8 cellular contexts compared by ENCODE assay signal in the genomic region with DNA sequence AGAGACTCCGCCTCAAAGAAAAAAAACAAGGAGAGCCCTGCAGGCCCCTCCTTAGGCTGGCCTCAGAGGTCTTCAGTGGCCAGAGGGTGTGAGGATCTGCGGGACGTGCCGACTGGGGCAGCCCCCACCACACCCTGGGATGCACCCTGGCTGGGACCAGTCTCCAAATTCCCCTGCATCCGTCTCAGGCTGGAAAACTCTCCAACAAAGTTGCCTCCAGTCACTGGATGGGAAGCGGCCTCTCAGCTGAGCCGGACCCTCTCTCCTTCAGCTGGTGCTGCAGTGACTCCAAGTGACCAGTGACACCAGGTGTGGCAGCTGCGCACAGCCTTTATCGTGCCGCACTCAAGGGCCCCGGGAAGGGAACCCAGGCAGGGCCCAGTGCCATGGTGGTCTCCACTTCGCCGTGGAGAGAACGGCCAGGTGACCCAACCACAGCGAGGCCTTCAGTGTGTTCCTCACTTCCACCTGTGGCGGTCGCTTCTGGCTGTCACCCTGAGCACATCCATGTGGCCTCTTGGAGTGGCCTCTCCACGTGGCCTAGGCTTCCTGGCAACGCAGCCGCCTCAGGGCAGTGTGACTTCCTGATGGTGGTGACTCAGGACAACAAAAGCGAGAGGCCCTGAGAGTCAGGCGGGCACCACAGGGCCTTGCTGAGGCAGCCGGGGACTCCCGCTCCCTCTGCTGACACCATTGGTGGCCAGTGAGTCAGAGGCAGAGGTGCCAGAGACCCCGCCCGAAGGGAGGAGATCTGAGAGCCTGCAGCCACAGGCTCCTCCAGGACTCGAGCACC. TPM values are rescaled to one million over a fixed set of nuclear protein-coding genes. Genes with fewer than 3 reads are reported as not detected.
A peak's percentile ranks its signal among the peaks of the same experiment; 100 is the strongest.
DNase-seq lines count a peak whose midpoint lies in the region; ATAC-seq and TF ChIP-seq lines count a peak whose summit lies in the region.

No MANE protein-coding gene starts in this region.

- H3K9me2 ChIP-seq in PC-3 (replicated peaks; ENCODE audit: low read length): no peaks in the 10 kb centered on the region

- no peaks in the 10 kb centered on the region for H3F3A ChIP-seq in PC-3 (ENCODE audit: low read length, unreplicated experiment)

- H3K27ac Mint-ChIP-seq in CD8-positive, alpha-beta T cell: no peak overlapping the region
- no peak overlapping the region for H3K27ac Mint-ChIP-seq in endothelial cell (ENCODE audit: unreplicated experiment)

- peak; percentile 57 for ATAC-seq in CD8-positive, alpha-beta T cell
- peak; percentile 98 for ATAC-seq in PC-3

- H2AFZ ChIP-seq in PC-3 (ENCODE audit: low read length): 0 out of 2 replicates have a peak overlapping the region, but pooled peaks have one; percentile 41

- no peak overlapping the region for H3K4me3 Mint-ChIP-seq in CD8-positive, alpha-beta T cell
- H3K4me3 Mint-ChIP-seq in endothelial cell (ENCODE audit: unreplicated experiment): no peak overlapping the region

- H3K9me3 Mint-ChIP-seq in CD8-positive, alpha-beta T cell: no peaks in the 10 kb centered on the region
- H3K9me3 Mint-ChIP-seq in endothelial cell (ENCODE audit: unreplicated experiment): no peaks in the 10 kb centered on the region

- H3K27me3 Mint-ChIP-seq in CD8-positive, alpha-beta T cell (ENCODE audit: low read depth): no peaks in the 10 kb centered on the region
- H3K27me3 Mint-ChIP-seq in endothelial cell (ENCODE audit: unreplicated experiment): peaks cover 2% of the 10 kb centered on the region

- H3K36me3 Mint-ChIP-seq in CD8-positive, alpha-beta T cell: peaks cover 15% of the 10 kb centered on the region
- H3K36me3 Mint-ChIP-seq in endothelial cell (ENCODE audit: low read depth, unreplicated experiment): no peaks in the 10 kb centered on the region

- no peaks in the 10 kb centered on the region for H3K36me3 ChIP-seq in CD8-positive, alpha-beta T cell (ENCODE audit: insufficient read depth, low read length)
- no peaks in the 10 kb centered on the region for H3K36me3 ChIP-seq in PC-3 (ENCODE audit: low read depth, low read length)

- H3K4me3 ChIP-seq in CD8-positive, alpha-beta T cell (ENCODE audit: low read depth, low read length): no peak overlapping the region
- no peak overlapping the region for H3K4me3 ChIP-seq in PC-3 (ENCODE audit: low read length)

- no TSS peak for BruUV-seq in PC-3 (replicated peaks; lab: Mats Ljungman, UMichigan)

- no peaks in the 10 kb centered on the region for H4K20me1 ChIP-seq in PC-3 (ENCODE audit: low read length)

- CTCF ChIA-PET in CD8-positive, alpha-beta T cell (lab: Charles Lee): interaction anchor here (1.5 kb wide), 1 partner anchor 61 kb away, joined by 3 read pairs; no protein-coding TSS in a partner anchor
- CTCF ChIA-PET in PC-3 (lab: Charles Lee): no interaction called here

- H3K27me3 ChIP-seq in CD8-positive, alpha-beta T cell (ENCODE audit: insufficient read depth, low read length): no peaks in the 10 kb centered on the region
- no peaks in the 10 kb centered on the region for H3K27me3 ChIP-seq in PC-3 (ENCODE audit: low read length)

- H3K9ac ChIP-seq in PC-3 (ENCODE audit: low read length): peak overlapping the region; percentile 35

- H3K79me2 ChIP-seq in PC-3 (ENCODE audit: low read length): no peaks in the 10 kb centered on the region

- no peak for TF ChIP-seq CTCF in CD8-positive, alpha-beta T cell (IDR thresholded peaks at IDR 0.05)
- TF ChIP-seq CTCF in PC-3 (conservative IDR thresholded peaks at IDR 0.05; ENCODE audit: low read depth, low read length): no peak
- TF ChIP-seq CTCF in endothelial cell (IDR thresholded peaks at IDR 0.05; ENCODE audit: unreplicated experiment): no peak

- intact Hi-C loops in CD8-positive, alpha-beta T cell (cut with DNase I, micrococcal nuclease): no loop called here
- intact Hi-C loops in PC-3 (cut with micrococcal nuclease): loop anchor here (2.0 kb wide), 1 partner anchor 26 kb away; no protein-coding TSS in a partner anchor

- H3K27ac ChIP-seq in CD8-positive, alpha-beta T cell (ENCODE audit: low read depth, low read length): no peak overlapping the region
- H3K27ac ChIP-seq in PC-3 (ENCODE audit: low read length): peak overlapping the region; percentile 75

- peak in 2 of 7 experiments; percentile 8 to 26 for DNase-seq in CD8-positive, alpha-beta T cell
- DNase-seq in PC-3: peak; percentile 95
- peak; percentile 93 for DNase-seq in astrocyte of the hippocampus (ENCODE audit: low read depth, low spot score)
- DNase-seq in myocyte (ENCODE audit: low read depth): peak; percentile 94
- DNase-seq in COR-L47 (lab: John Stamatoyannopoulos, UW): no peak
- no peak for DNase-seq in NCI-H69 (lab: John Stamatoyannopoulos, UW)
- no peak for DNase-seq in endothelial cell (ENCODE audit: low spot score)
- DNase-seq in NCI-H748 (lab: John Stamatoyannopoulos, UW; ENCODE audit: unreplicated experiment): no peak

- no peaks in the 10 kb centered on the region for H3K4me1 Mint-ChIP-seq in CD8-positive, alpha-beta T cell (ENCODE audit: low read depth)
- H3K4me1 Mint-ChIP-seq in endothelial cell (ENCODE audit: unreplicated experiment): no peaks in the 10 kb centered on the region

- peak overlapping the region; percentile 64 for H3K4me2 ChIP-seq in PC-3 (ENCODE audit: low read length)

- H3K4me1 ChIP-seq in CD8-positive, alpha-beta T cell (ENCODE audit: insufficient read depth, low read length): no peaks in the 10 kb centered on the region
- H3K4me1 ChIP-seq in PC-3 (ENCODE audit: insufficient read depth, low read length): peaks cover 17% of the 10 kb centered on the region

- H3K9me3 ChIP-seq in CD8-positive, alpha-beta T cell (ENCODE audit: low read length): no peaks in the 10 kb centered on the region
- no peaks in the 10 kb centered on the region for H3K9me3 ChIP-seq in PC-3 (ENCODE audit: low read length)

- POLR2A ChIA-PET in CD8-positive, alpha-beta T cell (lab: Charles Lee): no interaction called here
- POLR2A ChIA-PET in PC-3 (lab: Charles Lee; ENCODE audit: unreplicated experiment): no interaction called here

RNA-seq across cellular contexts. Expression of a gene that starts 19.3 kb away (rescaled TPM):
- total RNA-seq in CD8-positive, alpha-beta T cell: 10 to 100 TPM; 16.4 to 20.8 TPM
- total RNA-seq in PC-3 (2014; rRNA removed): 16.4 and 32.0 TPM in 2 replicates
- total RNA-seq in myocyte: 45.8 and 57.8 TPM in 2 replicates
- polyA plus RNA-seq in myocyte (2012): 22.2 TPM
- total RNA-seq in endothelial cell (ENCODE audit: unreplicated experiment): 44.7 TPM

RNA-seq across cellular contexts. Expression of a gene that starts 34.6 kb away (rescaled TPM):
- total RNA-seq in CD8-positive, alpha-beta T cell: 10 to 100 TPM; 18.5 to 22.0 TPM
- total RNA-seq in PC-3 (2014; rRNA removed): 65.9 and 77.3 TPM in 2 replicates
- total RNA-seq in myocyte: 56.7 and 68.6 TPM in 2 replicates
- 43.2 TPM for polyA plus RNA-seq in myocyte (2012)
- total RNA-seq in endothelial cell (ENCODE audit: unreplicated experiment): 46.8 TPM

Comparison
In these comparisons a context has a peak if more than half of its experiments do, and no peak if none do; other contexts are left out.
1. DNase-seq: peak in PC-3 (single experiment), astrocyte of the hippocampus (single experiment) and myocyte (single experiment); none in COR-L47 (single experiment), NCI-H69 (single experiment), endothelial cell (single experiment) and NCI-H748 (single experiment).